Comparison of ENCODE assay signal across 8 cellular contexts in the genomic region with DNA sequence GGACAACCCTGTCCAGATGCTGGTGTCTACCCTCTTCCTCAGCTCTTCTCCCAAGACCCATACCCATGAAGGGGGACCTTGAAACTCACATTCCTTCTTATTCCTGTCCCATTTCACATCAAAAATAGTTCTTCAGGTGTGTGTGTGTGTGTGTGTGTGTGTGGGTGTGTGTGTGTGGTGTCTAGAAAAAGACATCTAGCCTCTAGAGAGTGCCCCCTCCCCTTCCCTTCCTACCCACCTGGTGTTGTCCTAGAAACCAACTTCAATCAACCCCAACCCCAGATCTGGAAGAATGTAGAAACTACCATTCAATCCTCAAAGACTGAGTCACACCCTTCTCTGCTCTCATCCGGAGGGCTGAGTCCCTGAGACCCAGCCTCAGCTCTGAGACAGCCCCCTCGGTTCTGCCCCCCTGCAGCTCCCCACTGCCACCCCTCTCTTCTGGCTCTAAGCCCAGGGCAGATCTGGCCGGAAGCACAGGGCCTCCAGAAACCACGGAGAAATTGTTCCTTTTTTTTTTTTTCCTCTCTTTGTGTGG. TPM values are rescaled to one million over a fixed set of nuclear protein-coding genes. Genes with fewer than 3 reads are reported as not detected.
DNase-seq lines count a peak whose midpoint lies in the region; ATAC-seq and TF ChIP-seq lines count a peak whose summit lies in the region.

No MANE protein-coding gene starts in this region.

- H3K4me3 Mint-ChIP-seq in endodermal cell, result no peak overlapping the region

- peak; percentile 92 for DNase-seq in HT1080 (ENCODE audit: low read depth)
- DNase-seq in T1000 (lab: John Stamatoyannopoulos, UW), result peak; percentile 26
- peak; percentile 28 for DNase-seq in globus pallidus (ENCODE audit: low spot score)
- no peak for DNase-seq in activated gamma-delta T cell treated with Interleukin-2 at 50 U/mL for 16 hours
- no peak for DNase-seq in endodermal cell

- peaks cover 75% of the 10 kb centered on the region for H3K27me3 Mint-ChIP-seq in endodermal cell (ENCODE audit: insufficient read depth)

- H3K36me3 ChIP-seq in BLaER1 (peaks cover 35% of the 10 kb centered on the region), endodermal cell (ENCODE audit: control insufficient read depth, insufficient read depth, low read length) (no peaks in the 10 kb centered on the region)

- H3K36me3 Mint-ChIP-seq in endodermal cell (ENCODE audit: low read depth), result no peaks in the 10 kb centered on the region

- 0 to 43% methylated on average over 1 to 4 of the region's 4 CpGs for WGBS in endodermal cell (ENCODE audit: insufficient coverage in 1 of 2, insufficient read length in 1 of 2), 2 experiments

- no peaks in the 10 kb centered on the region for H3K9me3 Mint-ChIP-seq in endodermal cell

- H4K20me1 ChIP-seq in BLaER1, result no peaks in the 10 kb centered on the region

- ATAC-seq in GM21825 (IDR thresholded peaks at IDR 0.05; ENCODE audit: unreplicated experiment), result no peak
- ATAC-seq in GM19467 (IDR thresholded peaks at IDR 0.05; ENCODE audit: unreplicated experiment), result no peak

- H3K4me2 ChIP-seq in BLaER1, result peak overlapping the region; percentile 99

- peaks cover 14% of the 10 kb centered on the region for H3K4me1 Mint-ChIP-seq in endodermal cell

- H3K9ac ChIP-seq in BLaER1, result peak overlapping the region; percentile 79
- H3K9ac ChIP-seq in endodermal cell (ENCODE audit: extremely low read depth, low read length, poor library complexity, severe bottlenecking), result no peak overlapping the region

- H3K9me3 ChIP-seq in BLaER1 (no peaks in the 10 kb centered on the region), endodermal cell (ENCODE audit: control insufficient read depth, low read length) (no peaks in the 10 kb centered on the region)

- H3K27ac Mint-ChIP-seq in endodermal cell, result no peak overlapping the region

- no peak for TF ChIP-seq CTCF in endodermal cell (conservative IDR thresholded peaks at IDR 0.05)

- H3K4me3 ChIP-seq in BLaER1 (peak overlapping the region; percentile 47), endodermal cell (ENCODE audit: low read length) (no peak overlapping the region)

- peak overlapping the region; percentile 84 for H3K27ac ChIP-seq in BLaER1
- no peak overlapping the region for H3K27ac ChIP-seq in endodermal cell (ENCODE audit: low read depth, low read length)

- peaks cover 78% of the 10 kb centered on the region for H3K4me1 ChIP-seq in BLaER1
- peaks cover 9% of the 10 kb centered on the region for H3K4me1 ChIP-seq in endodermal cell (ENCODE audit: control insufficient read depth, insufficient read depth, low read length)

- H3K27me3 ChIP-seq in BLaER1, result no peaks in the 10 kb centered on the region
- peaks cover 36% of the 10 kb centered on the region for H3K27me3 ChIP-seq in endodermal cell (ENCODE audit: control insufficient read depth, insufficient read depth, low read length, poor library complexity, severe bottlenecking)

RNA-seq across cellular contexts. Expression of a gene that starts 3.5 kb away (rescaled TPM):
- total RNA-seq in HT1080 (2014; rRNA removed; shearing (Covaris generic)), result 108 and 120 TPM in 2 replicates
- 97.7 and 101 TPM in 2 replicates for polyA plus RNA-seq in HT1080 (2015; cell fraction: cytosol; rRNA removed)
- 290 and 312 TPM in 2 replicates for polyA plus RNA-seq in HT1080 (2015; cell fraction: nucleus; rRNA removed)
- not detected for total RNA-seq in endodermal cell
- 0.89 TPM for polyA plus RNA-seq in endodermal cell (2013, experiment 1 of 2)
- polyA plus RNA-seq in endodermal cell (2013, experiment 2 of 2), result 0.29 TPM

RNA-seq across cellular contexts. Expression of a gene that starts 22.5 kb away (rescaled TPM):
- total RNA-seq in HT1080 (2014; rRNA removed; shearing (Covaris generic)), result 29.0 and 37.5 TPM in 2 replicates
- polyA plus RNA-seq in HT1080 (2015; cell fraction: cytosol; rRNA removed), result 20.1 and 27.5 TPM in 2 replicates
- polyA plus RNA-seq in HT1080 (2015; cell fraction: nucleus; rRNA removed), result 134 and 137 TPM in 2 replicates
- total RNA-seq in endodermal cell, result 10 to 100 TPM; 44.6 to 53.8 TPM
- polyA plus RNA-seq in endodermal cell (2013, experiment 1 of 2), result 43.1 TPM
- 38.6 TPM for polyA plus RNA-seq in endodermal cell (2013, experiment 2 of 2)

RNA-seq across cellular contexts. Expression of a gene that starts 25.0 kb away (rescaled TPM):
- total RNA-seq in HT1080 (2014; rRNA removed; shearing (Covaris generic)), result 0.07 and 0.37 TPM in 2 replicates
- not detected in 2 replicates for polyA plus RNA-seq in HT1080 (2015; cell fraction: cytosol; rRNA removed)
- not detected in 2 replicates for polyA plus RNA-seq in HT1080 (2015; cell fraction: nucleus; rRNA removed)
- total RNA-seq in endodermal cell, result under 1 TPM in 1 of 2 donors, not detected in 1; 0.11 TPM
- not detected for polyA plus RNA-seq in endodermal cell (2013, experiment 1 of 2)
- polyA plus RNA-seq in endodermal cell (2013, experiment 2 of 2), result not detected

RNA-seq across cellular contexts. Expression of a gene that starts 49.9 kb away (rescaled TPM):
- 4.3 and 6.0 TPM in 2 replicates for total RNA-seq in HT1080 (2014; rRNA removed; shearing (Covaris generic))
- 2.6 and 2.7 TPM in 2 replicates for polyA plus RNA-seq in HT1080 (2015; cell fraction: cytosol; rRNA removed)
- polyA plus RNA-seq in HT1080 (2015; cell fraction: nucleus; rRNA removed), result 12.2 and 12.9 TPM in 2 replicates
- total RNA-seq in endodermal cell, result 10 to 100 TPM in 1 of 2 donors, 1 to 10 TPM in 1; 7.1 to 10.1 TPM
- polyA plus RNA-seq in endodermal cell (2013, experiment 1 of 2), result 7.1 TPM
- 7.1 TPM for polyA plus RNA-seq in endodermal cell (2013, experiment 2 of 2)

Comparison
In these comparisons a context has a peak if more than half of its experiments do, and no peak if none do; other contexts are left out.
1. DNase-seq: peak in HT1080 (single experiment), T1000 (single experiment) and globus pallidus (single experiment); none in activated gamma-delta T cell treated with Interleukin-2 at 50 U/mL for 16 hours (single experiment) and endodermal cell (single experiment).
2. RNA of a gene that starts 3.5 kb away (total RNA-seq): 108 to 120 TPM in HT1080; not detected in endodermal cell; every median in the first group is over 10 times any median in the second.